ENCODE assay signal across 8 cellular contexts in the genomic region with DNA sequence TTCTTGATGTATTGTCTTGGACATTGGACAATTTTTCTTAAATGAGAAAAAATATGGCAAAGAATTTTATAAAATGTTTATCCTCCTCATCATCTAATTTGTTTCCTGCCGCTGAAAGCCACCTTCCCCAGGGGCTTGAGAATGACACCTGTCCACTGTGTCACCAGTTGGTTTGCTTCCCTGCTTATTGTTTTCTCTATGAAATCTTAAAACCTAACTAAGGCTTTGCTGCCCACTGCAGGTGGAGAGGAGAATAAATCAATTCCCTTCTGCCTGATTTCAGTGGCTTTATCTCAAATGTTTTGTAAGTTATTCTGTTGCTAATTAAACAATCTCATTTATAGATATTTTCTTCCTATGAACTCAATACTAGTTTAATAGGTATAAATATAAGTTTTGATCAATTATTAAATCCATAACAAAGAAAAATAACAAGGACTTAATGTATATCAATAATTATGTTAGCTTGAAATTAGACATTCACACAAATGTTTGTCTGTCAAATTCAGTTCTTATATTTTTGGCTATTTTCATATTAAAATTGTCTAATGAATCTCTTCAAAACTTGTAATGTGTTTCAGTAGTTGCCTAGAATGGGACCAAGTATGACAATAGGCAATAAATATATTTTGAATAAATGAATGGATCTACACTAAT.
DNase-seq lines count a peak whose midpoint lies in the region; ATAC-seq and TF ChIP-seq lines count a peak whose summit lies in the region.

No MANE protein-coding gene starts in this region.

- H3K4me1 ChIP-seq in prostate gland (replicated peaks) = no peaks in the 10 kb centered on the region

- no peak for TF ChIP-seq POLR2A in prostate gland (IDR thresholded peaks at IDR 0.05)

- H3K4me3 ChIP-seq in prostate gland = no peak overlapping the region

- CTCF ChIA-PET in GM10248 (lab: Yijun Ruan, JAX) = interaction anchor here (0.6 to 8.1 kb wide), 7 partner anchors 11 to 184 kb away, joined by 3 to 59 read pairs (median 3); no protein-coding TSS in a partner anchor
- CTCF ChIA-PET in T-cell (lab: Charles Lee) = interaction anchor here in 1 of 2 donors (0.6 to 1.1 kb wide), 4 partner anchors 41 to 356 kb away, joined by 3 read pairs; no protein-coding TSS in a partner anchor

- intact Hi-C loops in prostate gland (cut with DNase I) = no loop called here

- peak; percentile 56 for ATAC-seq in GM21381 (IDR thresholded peaks at IDR 0.05; ENCODE audit: unreplicated experiment)
- no peak for ATAC-seq in T-cell (replicated peaks in 1 of 4)
- ATAC-seq in activated T-cell treated with anti-CD3 and anti-CD28 coated beads, Interleukin-2, amount 50 U/mL, for 4 hours = no peak

- no peaks in the 10 kb centered on the region for H3K4me1 Mint-ChIP-seq in T-cell
- H3K4me1 Mint-ChIP-seq in activated T-cell treated with anti-CD3 and anti-CD28 coated beads, Interleukin-2, amount 50 U/mL, for 4 hours (ENCODE audit: low read depth) = no peaks in the 10 kb centered on the region

- H3K27me3 ChIP-seq in prostate gland (replicated peaks; ENCODE audit: insufficient read depth) = no peaks in the 10 kb centered on the region

- TF ChIP-seq RAD21 in Ishikawa (IDR thresholded peaks at IDR 0.05; ENCODE audit: low read depth) = peak; percentile 86

- 2% methylated on average over 1 of the region's 1 CpG for WGBS in prostate gland

- no peaks in the 10 kb centered on the region for H3K36me3 Mint-ChIP-seq in T-cell
- no peaks in the 10 kb centered on the region for H3K36me3 Mint-ChIP-seq in activated T-cell treated with anti-CD3 and anti-CD28 coated beads, Interleukin-2, amount 50 U/mL, for 4 hours (ENCODE audit: insufficient read depth)

- peak; percentile 19 for DNase-seq in GM10248 (ENCODE audit: extremely low spot score)
- DNase-seq in OCI-M1 (lab: John Stamatoyannopoulos, UW) = peak; percentile 100
- DNase-seq in fibroblast of peridontal ligament (ENCODE audit: extremely low read depth) = peak; percentile 5
- no peak for DNase-seq in prostate gland (ENCODE audit: low spot score)
- DNase-seq in T-cell = no peak
- no peak for DNase-seq in activated T-cell treated with anti-CD3 and anti-CD28 coated beads, Interleukin-2, amount 50 U/mL, for 4 hours

- no peak for TF ChIP-seq EP300 in Ishikawa (IDR thresholded peaks at IDR 0.05; ENCODE audit: borderline replicate concordance)

- no peaks in the 10 kb centered on the region for H3K36me3 ChIP-seq in prostate gland

- no peak overlapping the region for H3K4me3 Mint-ChIP-seq in T-cell
- no peak overlapping the region for H3K4me3 Mint-ChIP-seq in activated T-cell treated with anti-CD3 and anti-CD28 coated beads, Interleukin-2, amount 50 U/mL, for 4 hours

- no peak overlapping the region for H3K27ac ChIP-seq in prostate gland

- no peak overlapping the region for H3K27ac Mint-ChIP-seq in T-cell

- H3K9me3 ChIP-seq in prostate gland = no peaks in the 10 kb centered on the region

- peak; percentile 75 for TF ChIP-seq CTCF in GM10248 (IDR thresholded peaks at IDR 0.05; ENCODE audit: control extremely low read depth, extremely low read depth, low read depth, missing control alignments)
- peak; percentile 24 to 61 (median 38) for TF ChIP-seq CTCF in prostate gland (IDR thresholded peaks at IDR 0.05)

- no peaks in the 10 kb centered on the region for H3K9me3 Mint-ChIP-seq in T-cell
- H3K9me3 Mint-ChIP-seq in activated T-cell treated with anti-CD3 and anti-CD28 coated beads, Interleukin-2, amount 50 U/mL, for 4 hours = no peaks in the 10 kb centered on the region

- no peaks in the 10 kb centered on the region for H3K27me3 Mint-ChIP-seq in T-cell
- no peaks in the 10 kb centered on the region for H3K27me3 Mint-ChIP-seq in activated T-cell treated with anti-CD3 and anti-CD28 coated beads, Interleukin-2, amount 50 U/mL, for 4 hours (ENCODE audit: low read depth)

- POLR2A ChIA-PET in GM10248 (lab: Yijun Ruan, JAX) (no interaction called here), T-cell (lab: Charles Lee) (interaction anchor here in 1 of 2 donors (0.6 to 0.7 kb wide), 2 partner anchors 13 to 34 kb away, joined by 3 to 13 read pairs; no protein-coding TSS in a partner anchor)

TF ChIP-seq in Ishikawa, 13 proteins besides CTCF, POLR2A, EP300 and RAD21:
- no peak for TF ChIP-seq ZBTB7A (IDR thresholded peaks at IDR 0.05; ENCODE audit: low read depth)
- no peak for TF ChIP-seq TAF1 (IDR thresholded peaks at IDR 0.05; ENCODE audit: low read depth)
- no peak for TF ChIP-seq TCF12 (IDR thresholded peaks at IDR 0.05; ENCODE audit: low read depth)
- no peak for TF ChIP-seq YY1 (IDR thresholded peaks at IDR 0.05; ENCODE audit: low read depth)
- no peak for TF ChIP-seq EGR1 (IDR thresholded peaks at IDR 0.05)
- TF ChIP-seq CEBPB (IDR thresholded peaks at IDR 0.05) = no peak
- no peak for TF ChIP-seq FOXM1 (IDR thresholded peaks at IDR 0.05; ENCODE audit: borderline replicate concordance, low read depth)
- TF ChIP-seq, protein P1, sequence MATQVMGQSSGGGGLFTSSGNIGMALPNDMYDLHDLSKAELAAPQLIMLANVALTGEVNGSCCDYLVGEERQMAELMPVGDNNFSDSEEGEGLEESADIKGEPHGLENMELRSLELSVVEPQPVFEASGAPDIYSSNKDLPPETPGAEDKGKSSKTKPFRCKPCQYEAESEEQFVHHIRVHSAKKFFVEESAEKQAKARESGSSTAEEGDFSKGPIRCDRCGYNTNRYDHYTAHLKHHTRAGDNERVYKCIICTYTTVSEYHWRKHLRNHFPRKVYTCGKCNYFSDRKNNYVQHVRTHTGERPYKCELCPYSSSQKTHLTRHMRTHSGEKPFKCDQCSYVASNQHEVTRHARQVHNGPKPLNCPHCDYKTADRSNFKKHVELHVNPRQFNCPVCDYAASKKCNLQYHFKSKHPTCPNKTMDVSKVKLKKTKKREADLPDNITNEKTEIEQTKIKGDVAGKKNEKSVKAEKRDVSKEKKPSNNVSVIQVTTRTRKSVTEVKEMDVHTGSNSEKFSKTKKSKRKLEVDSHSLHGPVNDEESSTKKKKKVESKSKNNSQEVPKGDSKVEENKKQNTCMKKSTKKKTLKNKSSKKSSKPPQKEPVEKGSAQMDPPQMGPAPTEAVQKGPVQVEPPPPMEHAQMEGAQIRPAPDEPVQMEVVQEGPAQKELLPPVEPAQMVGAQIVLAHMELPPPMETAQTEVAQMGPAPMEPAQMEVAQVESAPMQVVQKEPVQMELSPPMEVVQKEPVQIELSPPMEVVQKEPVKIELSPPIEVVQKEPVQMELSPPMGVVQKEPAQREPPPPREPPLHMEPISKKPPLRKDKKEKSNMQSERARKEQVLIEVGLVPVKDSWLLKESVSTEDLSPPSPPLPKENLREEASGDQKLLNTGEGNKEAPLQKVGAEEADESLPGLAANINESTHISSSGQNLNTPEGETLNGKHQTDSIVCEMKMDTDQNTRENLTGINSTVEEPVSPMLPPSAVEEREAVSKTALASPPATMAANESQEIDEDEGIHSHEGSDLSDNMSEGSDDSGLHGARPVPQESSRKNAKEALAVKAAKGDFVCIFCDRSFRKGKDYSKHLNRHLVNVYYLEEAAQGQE (IDR thresholded peaks at IDR 0.05; ENCODE audit: low read depth) = no peak
- TF ChIP-seq, protein P2, sequence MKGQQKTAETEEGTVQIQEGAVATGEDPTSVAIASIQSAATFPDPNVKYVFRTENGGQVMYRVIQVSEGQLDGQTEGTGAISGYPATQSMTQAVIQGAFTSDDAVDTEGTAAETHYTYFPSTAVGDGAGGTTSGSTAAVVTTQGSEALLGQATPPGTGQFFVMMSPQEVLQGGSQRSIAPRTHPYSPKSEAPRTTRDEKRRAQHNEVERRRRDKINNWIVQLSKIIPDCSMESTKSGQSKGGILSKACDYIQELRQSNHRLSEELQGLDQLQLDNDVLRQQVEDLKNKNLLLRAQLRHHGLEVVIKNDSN (IDR thresholded peaks at IDR 0.05) = no peak
- no peak for TF ChIP-seq NFIC (IDR thresholded peaks at IDR 0.05)
- TF ChIP-seq TEAD4 (IDR thresholded peaks at IDR 0.05) = no peak
- TF ChIP-seq, protein P3, sequence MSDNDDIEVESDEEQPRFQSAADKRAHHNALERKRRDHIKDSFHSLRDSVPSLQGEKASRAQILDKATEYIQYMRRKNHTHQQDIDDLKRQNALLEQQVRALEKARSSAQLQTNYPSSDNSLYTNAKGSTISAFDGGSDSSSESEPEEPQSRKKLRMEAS (IDR thresholded peaks at IDR 0.05) = no peak
- no peak for TF ChIP-seq CREB1 (IDR thresholded peaks at IDR 0.05; ENCODE audit: low read depth)

Comparison
In these comparisons a context has a peak if more than half of its experiments do, and no peak if none do; other contexts are left out.
1. DNase-seq: peak in GM10248 (single experiment), OCI-M1 (single experiment) and fibroblast of peridontal ligament (single experiment); none in prostate gland (single experiment), T-cell (0 of 34) and activated T-cell treated with anti-CD3 and anti-CD28 coated beads, Interleukin-2, amount 50 U/mL, for 4 hours (single experiment).